11 cellular contexts compared by ENCODE assay signal in genomic region chr10:15262036-15262713, GRCh38.
A peak's percentile ranks its signal among the peaks of the same experiment; 100 is the strongest.
DNase-seq lines count a peak whose midpoint lies in the region; ATAC-seq, FAIRE-seq and TF ChIP-seq lines count a peak whose summit lies in the region.
"Had no signal": no experiment of that assay in that cellular context is flagged by ENCODE, and none has a peak within 500 bp of the region (broad histone marks: within the 10 kb centered on the region; RNA-seq: fewer than 3 reads in every experiment).

No MANE protein-coding gene starts in this region.

- no TSS peak for BruUV-seq in MCF 10A (replicated peaks; lab: Mats Ljungman, UMichigan)

- no peaks in the 10 kb centered on the region for H3K4me1 Mint-ChIP-seq in MCF 10A (ENCODE audit: insufficient read depth, unreplicated experiment)

- H3K27ac ChIP-seq in breast epithelium (no peak overlapping the region), keratinocyte (ENCODE audit: control insufficient read depth, insufficient read depth, low read length) (no peak overlapping the region), uterus (no peak overlapping the region)
- H3K27ac ChIP-seq: HL-60 had no signal

- intact Hi-C loops in MCF 10A (cut with micrococcal nuclease) (loop anchor here (5.0 kb wide), 1 partner anchor 110 kb away; the partner anchor contains the start of gene FAM171A1), breast epithelium (cut with DNase I; ENCODE audit: low total_unique reads) (no loop called here), uterus (cut with DNase I; ENCODE audit: low total_unique reads) (no loop called here)

- no peak for FAIRE-seq in keratinocyte (lab: Jason Lieb, UNC)

- POLR2A ChIA-PET in MCF 10A (lab: Yijun Ruan, JAX), result no interaction called here

- H3K9ac ChIP-seq in keratinocyte (ENCODE audit: control insufficient read depth, extremely low read depth, insufficient read depth, low read length), result no peak overlapping the region

- no peaks in the 10 kb centered on the region for H3K36me3 Mint-ChIP-seq in MCF 10A (ENCODE audit: insufficient read depth, unreplicated experiment)

- no peak overlapping the region for H3K4me3 Mint-ChIP-seq in MCF 10A (ENCODE audit: unreplicated experiment)
- H3K4me3 Mint-ChIP-seq: T-helper 1 cell treated with Interleukin-12 subunit alpha and Interleukin-12 subunit beta and Interleukin-4 antibody, amounts not matched to agents 30 μg/mL and 1 μg/mL, for 36 hours had no signal

- H3K4me1 ChIP-seq in breast epithelium (no peaks in the 10 kb centered on the region), keratinocyte (ENCODE audit: control insufficient read depth, extremely low read depth, insufficient read depth, low read length) (no peaks in the 10 kb centered on the region), uterus (no peaks in the 10 kb centered on the region)

- no peaks in the 10 kb centered on the region for H3K79me2 ChIP-seq in keratinocyte (ENCODE audit: control insufficient read depth, insufficient read depth, low read length)

- no peak overlapping the region for H2AFZ ChIP-seq in keratinocyte (ENCODE audit: control insufficient read depth, low read length)

- H3K9me3 ChIP-seq in breast epithelium (no peaks in the 10 kb centered on the region), keratinocyte (ENCODE audit: control insufficient read depth, low read depth, low read length) (no peaks in the 10 kb centered on the region), uterus (no peaks in the 10 kb centered on the region)

- CTCF ChIA-PET in MCF 10A (lab: Yijun Ruan, JAX), result interaction anchor here (0.8 to 1.2 kb wide), 3 partner anchors 12 to 96 kb away, joined by 3 to 4 read pairs (median 3); no protein-coding TSS in a partner anchor

- dilution Hi-C loops in keratinocyte (cut with MboI; ENCODE audit: extremely low pct_ligation_motif_present, low sequenced_read_pairs), result no loop called here

- no peak overlapping the region for H3K4me2 ChIP-seq in keratinocyte (ENCODE audit: control insufficient read depth, extremely low read depth, insufficient read depth, low read depth, low read length)

- H4K20me1 ChIP-seq in keratinocyte (ENCODE audit: control insufficient read depth, extremely low read depth, insufficient read depth, low read length), result no peaks in the 10 kb centered on the region

- H3K9me1 ChIP-seq in keratinocyte (ENCODE audit: control insufficient read depth, extremely low read depth, insufficient read depth, low read length), result no peaks in the 10 kb centered on the region

- DNase-seq in MCF 10A (ENCODE audit: unreplicated experiment), result peak; percentile 19
- DNase-seq in breast epithelium (ENCODE audit: low spot score in 2 of 2), result no peak
- peak; percentile 23 for DNase-seq in astrocyte of the spinal cord (ENCODE audit: low read depth, low spot score)
- DNase-seq in keratinocyte (ENCODE audit: low read depth, low spot score), result no peak
- DNase-seq in uterus, result no peak
- DNase-seq: effector CD8-positive, alpha-beta T cell had no signal

- H3K4me3 ChIP-seq in breast epithelium (no peak overlapping the region), astrocyte of the spinal cord (ENCODE audit: low read depth, low read length) (no peak overlapping the region), keratinocyte (ENCODE audit: control insufficient read depth in 2 of 3, extremely low read depth in 1 of 3, insufficient read depth in 2 of 3, low read depth in 1 of 3, low read length in 3 of 3) (no peak overlapping the region), uterus (no peak overlapping the region)

- in situ Hi-C loops in astrocyte of the spinal cord (cut with HindIII; ENCODE audit: low sequenced_read_pairs), result no loop called here

- ATAC-seq in HG03159 (IDR thresholded peaks at IDR 0.05; ENCODE audit: unreplicated experiment) (no peak), GM19397 (IDR thresholded peaks at IDR 0.05; ENCODE audit: unreplicated experiment) (no peak), GM21737 (IDR thresholded peaks at IDR 0.05; ENCODE audit: unreplicated experiment) (no peak)

- H3K9me3 Mint-ChIP-seq in MCF 10A (ENCODE audit: unreplicated experiment), result no peaks in the 10 kb centered on the region
- H3K9me3 Mint-ChIP-seq: T-helper 1 cell treated with Interleukin-12 subunit alpha and Interleukin-12 subunit beta and Interleukin-4 antibody, amounts not matched to agents 30 μg/mL and 1 μg/mL, for 36 hours had no signal

- no peaks in the 10 kb centered on the region for H3K27me3 Mint-ChIP-seq in MCF 10A (ENCODE audit: insufficient read depth, unreplicated experiment)

- TF ChIP-seq CTCF in MCF 10A (IDR thresholded peaks at IDR 0.05; ENCODE audit: unreplicated experiment) (peak; percentile 18), breast epithelium (IDR thresholded peaks at IDR 0.05) (no peak), astrocyte of the spinal cord (IDR thresholded peaks at IDR 0.05; ENCODE audit: low read depth, low read length) (peak; percentile 34), keratinocyte (optimal IDR thresholded peaks at IDR 0.05 in 1 of 3, IDR thresholded peaks at IDR 0.05 in 1 of 3, conservative IDR thresholded peaks at IDR 0.05 in 1 of 3; ENCODE audit: extremely low read depth in 1 of 3, insufficient read depth in 2 of 3, low read length in 3 of 3) (peak; percentile 10 to 42 (median 20)), uterus (IDR thresholded peaks at IDR 0.05) (peak; percentile 29 to 40 (median 30))

- TF ChIP-seq POLR2A in breast epithelium (IDR thresholded peaks at IDR 0.05) (no peak), uterus (IDR thresholded peaks at IDR 0.05) (no peak)

- H3K36me3 ChIP-seq in breast epithelium (no peaks in the 10 kb centered on the region), keratinocyte (ENCODE audit: control insufficient read depth in 2 of 2, extremely low read depth in 1 of 2, insufficient read depth in 2 of 2, low read length in 2 of 2) (no peaks in the 10 kb centered on the region), uterus (no peaks in the 10 kb centered on the region)

- H3K27ac Mint-ChIP-seq in MCF 10A (ENCODE audit: low read depth, unreplicated experiment), result no peak overlapping the region
- H3K27ac Mint-ChIP-seq: T-helper 1 cell treated with Interleukin-12 subunit alpha and Interleukin-12 subunit beta and Interleukin-4 antibody, amounts not matched to agents 30 μg/mL and 1 μg/mL, for 36 hours had no signal

- no peaks in the 10 kb centered on the region for H3K27me3 ChIP-seq in breast epithelium
- no peaks in the 10 kb centered on the region for H3K27me3 ChIP-seq in keratinocyte (ENCODE audit: control insufficient read depth, extremely low read depth, insufficient read depth, low read length)
- H3K27me3 ChIP-seq in uterus, result no peaks in the 10 kb centered on the region

Comparison
In these comparisons a context has a peak if more than half of its experiments do, and no peak if none do; other contexts are left out.
1. DNase-seq: peak in MCF 10A (single experiment) and astrocyte of the spinal cord (single experiment); none in breast epithelium (0 of 2), keratinocyte (single experiment) and uterus (0 of 2).
2. CTCF ChIP-seq: peak in MCF 10A (single experiment), astrocyte of the spinal cord (single experiment), keratinocyte (3 of 3) and uterus (4 of 4); none in breast epithelium (0 of 3).